ENCODE assay signal across 7 cellular contexts in the genomic region with DNA sequence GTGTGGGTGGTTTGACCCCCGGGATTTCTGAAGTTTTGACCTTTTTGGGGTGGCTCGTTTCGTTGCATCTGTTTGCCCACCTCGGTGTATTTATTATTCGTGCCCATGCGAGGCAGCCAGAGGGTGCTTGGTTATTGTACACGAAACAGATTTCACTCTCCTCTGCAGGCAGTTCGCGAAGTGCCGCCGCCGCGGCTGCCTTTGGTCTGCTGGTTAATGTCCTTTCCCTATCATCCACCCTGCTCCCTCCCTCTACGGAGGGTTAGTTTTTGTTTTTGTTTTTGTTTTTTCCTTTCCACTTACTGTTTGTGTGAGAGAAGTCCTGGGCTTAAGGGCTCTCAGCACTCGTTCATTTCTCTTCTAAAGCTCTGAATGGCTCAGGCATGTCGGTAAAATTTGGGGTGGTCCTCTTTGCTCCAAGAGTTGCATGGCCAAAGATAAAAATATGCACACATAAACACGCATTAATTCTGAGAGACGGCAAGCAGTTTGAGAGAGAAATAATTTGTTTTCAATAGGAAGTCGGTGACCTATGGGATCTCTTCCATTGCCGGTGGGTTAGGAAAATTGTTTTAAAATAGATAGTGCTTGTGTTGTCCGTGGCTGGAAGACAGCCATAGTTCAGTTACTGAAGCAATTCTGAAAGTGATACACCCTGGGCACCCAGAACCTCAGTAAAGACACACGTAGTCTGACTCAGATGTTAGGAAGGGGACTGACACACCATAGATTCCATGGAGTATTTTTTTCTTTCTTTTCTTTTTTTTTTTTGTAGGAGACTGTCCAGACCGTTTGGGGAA. TPM values are rescaled to one million over a fixed set of nuclear protein-coding genes. Genes with fewer than 3 reads are reported as not detected.
DNase-seq lines count a peak whose midpoint lies in the region; ATAC-seq lines count a peak whose summit lies in the region.

No MANE protein-coding gene starts in this region.

- H3K9me3 Mint-ChIP-seq in activated naive CD4-positive, alpha-beta T cell treated with anti-CD3 and anti-CD28 coated beads, Interleukin-2, amount 50 U/mL, for 72 hours: no peaks in the 10 kb centered on the region

- DNase-seq in GM04504 (ENCODE audit: low read depth): peak; percentile 61
- peak; percentile 31 for DNase-seq in NCI-H146 treated with DMSO at 0.1 percent for 48 hours (lab: John Stamatoyannopoulos, UW; ENCODE audit: unreplicated experiment)
- DNase-seq in activated naive CD4-positive, alpha-beta T cell treated with anti-CD3 and anti-CD28 coated beads, Interleukin-2, amount 50 U/mL, for 72 hours (ENCODE audit: low spot score in 2 of 2): no peak
- DNase-seq in glomerular visceral epithelial cell (ENCODE audit: extremely low spot score): peak; percentile 70
- peak; percentile 50 for DNase-seq in non-pigmented ciliary epithelial cell (ENCODE audit: low read depth)
- DNase-seq in HuH-7.5 (ENCODE audit: low spot score): no peak

- H3K27ac Mint-ChIP-seq in activated naive CD4-positive, alpha-beta T cell treated with anti-CD3 and anti-CD28 coated beads, Interleukin-2, amount 50 U/mL, for 72 hours: peak overlapping the region in 1 of 2 donors; percentile 19

- ATAC-seq in activated naive CD4-positive, alpha-beta T cell treated with anti-CD3 and anti-CD28 coated beads, Interleukin-2, amount 50 U/mL, for 72 hours: peak; percentile 16 to 54
- no peak for ATAC-seq in HG02759 (IDR thresholded peaks at IDR 0.05; ENCODE audit: unreplicated experiment)

- H3K36me3 Mint-ChIP-seq in activated naive CD4-positive, alpha-beta T cell treated with anti-CD3 and anti-CD28 coated beads, Interleukin-2, amount 50 U/mL, for 72 hours: peaks cover 8 to 16% of the 10 kb centered on the region in 2 donors

RNA-seq across cellular contexts. Expression of a gene that starts 1.2 kb away (rescaled TPM):
- total RNA-seq in activated naive CD4-positive, alpha-beta T cell treated with anti-CD3 and anti-CD28 coated beads, Interleukin-2, amount 50 U/mL, for 72 hours: 1 to 10 TPM; 2.2 to 2.3 TPM

Comparison
In these comparisons a context has a peak if more than half of its experiments do, and no peak if none do; other contexts are left out.
1. DNase-seq: peak in GM04504 (single experiment), NCI-H146 treated with DMSO at 0.1 percent for 48 hours (single experiment), glomerular visceral epithelial cell (single experiment) and non-pigmented ciliary epithelial cell (single experiment); none in activated naive CD4-positive, alpha-beta T cell treated with anti-CD3 and anti-CD28 coated beads, Interleukin-2, amount 50 U/mL, for 72 hours (0 of 2) and HuH-7.5 (single experiment).